ENCODE assay signal across 22 cellular contexts in the genomic region with DNA sequence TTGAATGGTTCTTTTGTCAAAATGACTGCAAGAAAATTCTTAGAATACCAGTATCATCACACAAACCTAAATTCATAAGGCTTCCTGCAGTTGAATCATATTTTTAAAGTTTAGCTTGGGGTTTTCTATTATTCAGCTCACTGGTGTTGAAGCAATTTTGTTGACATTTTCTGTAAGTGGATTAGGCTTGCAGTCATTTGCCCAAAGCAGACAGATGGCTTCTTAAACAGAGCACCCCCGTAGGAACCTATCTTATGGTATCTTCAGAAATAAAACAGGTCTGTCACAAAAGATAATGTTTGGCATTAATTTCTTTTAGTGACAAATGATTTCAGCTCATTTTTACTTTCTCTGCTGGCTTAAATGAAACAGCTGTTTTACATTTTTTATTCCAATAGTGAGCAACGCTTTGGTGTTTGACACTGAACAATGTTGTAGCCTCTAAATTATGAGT.
A peak's percentile ranks its signal among the peaks of the same experiment; 100 is the strongest.
DNase-seq lines count a peak whose midpoint lies in the region; ATAC-seq and TF ChIP-seq lines count a peak whose summit lies in the region.
"Had no signal": no experiment of that assay in that cellular context is flagged by ENCODE, and none has a peak within 500 bp of the region (broad histone marks: within the 10 kb centered on the region; RNA-seq: fewer than 3 reads in every experiment).

No MANE protein-coding gene starts in this region.

- no peak for ATAC-seq in stimulated activated naive CD8-positive, alpha-beta T cell treated with anti-CD3 and anti-CD28 coated beads, Interleukin-15, amount 100 ng/mL, for 72 hours
- ATAC-seq: gastroesophageal sphincter had no signal

- H3K27ac Mint-ChIP-seq in CD4-positive, alpha-beta memory T cell, result no peak overlapping the region
- no peak overlapping the region for H3K27ac Mint-ChIP-seq in stimulated activated naive CD8-positive, alpha-beta T cell treated with anti-CD3 and anti-CD28 coated beads, Interleukin-15, amount 100 ng/mL, for 72 hours
- H3K27ac Mint-ChIP-seq: activated T-cell treated with anti-CD3 and anti-CD28 coated beads, Interleukin-2, amount 50 U/mL, for 24 hours; type B pancreatic cell had no signal

- H3K27me3 Mint-ChIP-seq in CD4-positive, alpha-beta memory T cell, result no peaks in the 10 kb centered on the region
- no peaks in the 10 kb centered on the region for H3K27me3 Mint-ChIP-seq in stimulated activated naive CD8-positive, alpha-beta T cell treated with anti-CD3 and anti-CD28 coated beads, Interleukin-15, amount 100 ng/mL, for 72 hours
- H3K27me3 Mint-ChIP-seq: activated T-cell treated with anti-CD3 and anti-CD28 coated beads, Interleukin-2, amount 50 U/mL, for 24 hours had no signal

- H3K9me3 Mint-ChIP-seq in CD4-positive, alpha-beta memory T cell, result peaks cover 0 to 3% (median 0%) of the 10 kb centered on the region in 8 donors
- H3K9me3 Mint-ChIP-seq in stimulated activated naive CD8-positive, alpha-beta T cell treated with anti-CD3 and anti-CD28 coated beads, Interleukin-15, amount 100 ng/mL, for 72 hours, result peaks cover 0 to 7% of the 10 kb centered on the region in 2 donors
- H3K9me3 Mint-ChIP-seq: activated T-cell treated with anti-CD3 and anti-CD28 coated beads, Interleukin-2, amount 50 U/mL, for 24 hours; type B pancreatic cell had no signal

- no peaks in the 10 kb centered on the region for H3K36me3 ChIP-seq in CD4-positive, alpha-beta memory T cell (ENCODE audit: insufficient read depth, low read length)
- H3K36me3 ChIP-seq: gastroesophageal sphincter had no signal

- POLR2A ChIA-PET in CD4-positive, alpha-beta memory T cell (lab: Charles Lee; ENCODE audit: partially characterized antibody), result no interaction called here

- no peak overlapping the region for H3K4me3 ChIP-seq in cardiac fibroblast (replicated peaks in 1 of 2; ENCODE audit: low read depth in 2 of 2, low read length in 2 of 2)
- H3K4me3 ChIP-seq in CD4-positive, alpha-beta memory T cell (ENCODE audit: low read length in 2 of 2), result no peak overlapping the region
- H3K4me3 ChIP-seq: gastroesophageal sphincter, lung had no signal

- H3K27me3 ChIP-seq in layer of hippocampus (ENCODE audit: control insufficient read depth, insufficient read depth, low read length), result no peaks in the 10 kb centered on the region
- H3K27me3 ChIP-seq in CD4-positive, alpha-beta memory T cell (ENCODE audit: insufficient read depth, low read length), result no peaks in the 10 kb centered on the region
- H3K27me3 ChIP-seq: gastroesophageal sphincter had no signal

- peaks cover 2 to 19% of the 10 kb centered on the region in 2 donors for H3K36me3 Mint-ChIP-seq in CD4-positive, alpha-beta memory T cell
- H3K36me3 Mint-ChIP-seq: type B pancreatic cell had no signal

- DNase-seq in AG08395 (ENCODE audit: low spot score), result peak; percentile 36
- DNase-seq in HS-5 (ENCODE audit: low read depth), result peak; percentile 52
- peak; percentile 29 to 37 for DNase-seq in cardiac fibroblast (ENCODE audit: low read depth in 2 of 2)
- no peak for DNase-seq in CD4-positive, alpha-beta memory T cell
- no peak for DNase-seq in putamen (ENCODE audit: low spot score)
- DNase-seq in activated T-cell treated with anti-CD3 and anti-CD28 coated beads, Interleukin-2, amount 50 U/mL, for 1 hour, result no peak
- no peak for DNase-seq in stimulated activated naive CD8-positive, alpha-beta T cell treated with anti-CD3 and anti-CD28 coated beads, Interleukin-15, amount 100 ng/mL, for 72 hours
- DNase-seq: activated CD4-positive, CD25-positive, alpha-beta regulatory T cell treated with anti-CD3 and anti-CD28 coated beads, Interleukin-2, amount 50 U/mL, for 72 hours; activated naive CD4-positive, alpha-beta T cell treated with Interleukin-2 at 50 U/mL for 16 hours; activated T-cell treated with anti-CD3 and anti-CD28 coated beads, Interleukin-2, amount 50 U/mL, for 24 hours; central memory CD4-positive, alpha-beta T cell; effector CD4-positive, alpha-beta T cell; erythroblast; kidney; NCI-H510A treated with DMSO at 0.1 percent for 48 hours; stimulated activated CD4-positive, alpha-beta T cell treated with anti-CD3 and anti-CD28 coated beads, Interleukin-4, amount 100 ng/mL, for 24 hours; stimulated activated naive CD4-positive, alpha-beta T cell treated with Interleukin-2 at 50 U/mL for 16 hours had no signal

- H3K27ac ChIP-seq in layer of hippocampus (ENCODE audit: low read depth, low read length), result peak overlapping the region; percentile 62
- H3K27ac ChIP-seq in CD4-positive, alpha-beta memory T cell (ENCODE audit: low read depth, low read length), result no peak overlapping the region
- H3K27ac ChIP-seq: 22Rv1, gastroesophageal sphincter had no signal

- no peaks in the 10 kb centered on the region for H3K4me1 ChIP-seq in CD4-positive, alpha-beta memory T cell (ENCODE audit: insufficient read depth, low read length)

- intact Hi-C loops in CD4-positive, alpha-beta memory T cell (cut with micrococcal nuclease), result no loop called here

- H3K4me1 Mint-ChIP-seq in CD4-positive, alpha-beta memory T cell, result no peaks in the 10 kb centered on the region
- H3K4me1 Mint-ChIP-seq in stimulated activated naive CD8-positive, alpha-beta T cell treated with anti-CD3 and anti-CD28 coated beads, Interleukin-15, amount 100 ng/mL, for 72 hours, result no peaks in the 10 kb centered on the region

- CTCF ChIA-PET in CD4-positive, alpha-beta memory T cell (lab: Charles Lee; ENCODE audit: partially characterized antibody), result interaction anchor here (0.6 to 2.8 kb wide), 3 partner anchors 9 to 174 kb away, joined by 3 to 11 read pairs (median 3); no protein-coding TSS in a partner anchor

- no peak for TF ChIP-seq CTCF in cardiac fibroblast (IDR thresholded peaks at IDR 0.05; ENCODE audit: low read depth, low read length)

- no peaks in the 10 kb centered on the region for H3K9me3 ChIP-seq in CD4-positive, alpha-beta memory T cell (ENCODE audit: control insufficient read depth in 1 of 2, low read length in 2 of 2)
- H3K9me3 ChIP-seq: gastroesophageal sphincter had no signal

- no peak overlapping the region for H3K4me3 Mint-ChIP-seq in CD4-positive, alpha-beta memory T cell
- no peak overlapping the region for H3K4me3 Mint-ChIP-seq in stimulated activated naive CD8-positive, alpha-beta T cell treated with anti-CD3 and anti-CD28 coated beads, Interleukin-15, amount 100 ng/mL, for 72 hours
- H3K4me3 Mint-ChIP-seq: activated T-cell treated with anti-CD3 and anti-CD28 coated beads, Interleukin-2, amount 50 U/mL, for 24 hours; type B pancreatic cell had no signal

Comparison
In these comparisons a context has a peak if more than half of its experiments do, and no peak if none do; other contexts are left out.
1. DNase-seq: peak in AG08395 (single experiment), HS-5 (single experiment) and cardiac fibroblast (2 of 2); none in CD4-positive, alpha-beta memory T cell (0 of 5), putamen (single experiment), activated T-cell treated with anti-CD3 and anti-CD28 coated beads, Interleukin-2, amount 50 U/mL, for 1 hour (single experiment) and stimulated activated naive CD8-positive, alpha-beta T cell treated with anti-CD3 and anti-CD28 coated beads, Interleukin-15, amount 100 ng/mL, for 72 hours (0 of 2).